In genomic region chr1:179990847-179991246, GRCh38 we compare ENCODE assay signal across 21 cellular contexts.
"Had no signal": no experiment of that assay in that cellular context is flagged by ENCODE, and none has a peak within 500 bp of the region (broad histone marks: within the 10 kb centered on the region; RNA-seq: fewer than 3 reads in every experiment).

No MANE protein-coding gene starts in this region.

- H3K27me3 ChIP-seq: adrenal gland, MG63, Peyer's patch, SJCRH30 had no signal

- ATAC-seq: activated CD8-positive, alpha-beta memory T cell treated with anti-CD3 and anti-CD28 coated beads, Interleukin-2, amount 10 ng/mL, durations not matched to agents 7 days and 5 days had no signal

- H3K27ac ChIP-seq: adrenal gland, Peyer's patch, RWPE1, SJCRH30, VCaP had no signal

- H3K27me3 Mint-ChIP-seq: activated CD8-positive, alpha-beta memory T cell treated with anti-CD3 and anti-CD28 coated beads, Interleukin-2, amount 10 ng/mL, durations not matched to agents 7 days and 5 days had no signal

- H3K9me3 ChIP-seq: adrenal gland, MG63, Peyer's patch, SJCRH30, SK-N-SH had no signal

- H3K9me3 Mint-ChIP-seq: activated naive CD4-positive, alpha-beta T cell treated with anti-CD3 and anti-CD28 coated beads, Interleukin-2, amount 50 U/mL, for 72 hours had no signal

- H3K4me3 Mint-ChIP-seq: activated CD8-positive, alpha-beta memory T cell treated with anti-CD3 and anti-CD28 coated beads, Interleukin-2, amount 10 ng/mL, durations not matched to agents 7 days and 5 days had no signal

- H3K4me2 ChIP-seq: SK-N-SH had no signal

- H3K27ac Mint-ChIP-seq: activated CD8-positive, alpha-beta memory T cell treated with anti-CD3 and anti-CD28 coated beads, Interleukin-2, amount 10 ng/mL, durations not matched to agents 7 days and 5 days had no signal

- H3K9ac ChIP-seq: SK-N-SH had no signal

- DNase-seq: activated CD4-positive, alpha-beta T cell treated with anti-CD3 and anti-CD28 coated beads, Interleukin-2, amount 50 U/mL, for 1 hour; activated CD4-positive, CD25-positive, alpha-beta regulatory T cell; activated CD8-positive, alpha-beta memory T cell treated with anti-CD3 and anti-CD28 coated beads, Interleukin-2, amount 10 ng/mL, durations not matched to agents 7 days and 5 days; adrenal gland; anterior cingulate cortex; cerebellar nuclear complex; MG63; NCI-H1105; NCI-H1436; NCI-H1694 treated with DMSO at 0.1 percent for 48 hours; NCI-H2029 treated with DMSO at 0.1 percent for 48 hours; NCI-H345; NCI-H510A; Peyer's patch; Right ventricle myocardium superior; SJCRH30; SK-N-SH; T-helper 1 cell had no signal

- H3K4me3 ChIP-seq: adrenal gland, MG63, Peyer's patch, SJCRH30 had no signal

- H3K4me1 ChIP-seq: adrenal gland, Peyer's patch, SJCRH30 had no signal

- H3K36me3 ChIP-seq: adrenal gland had no signal
